In the genomic region with DNA sequence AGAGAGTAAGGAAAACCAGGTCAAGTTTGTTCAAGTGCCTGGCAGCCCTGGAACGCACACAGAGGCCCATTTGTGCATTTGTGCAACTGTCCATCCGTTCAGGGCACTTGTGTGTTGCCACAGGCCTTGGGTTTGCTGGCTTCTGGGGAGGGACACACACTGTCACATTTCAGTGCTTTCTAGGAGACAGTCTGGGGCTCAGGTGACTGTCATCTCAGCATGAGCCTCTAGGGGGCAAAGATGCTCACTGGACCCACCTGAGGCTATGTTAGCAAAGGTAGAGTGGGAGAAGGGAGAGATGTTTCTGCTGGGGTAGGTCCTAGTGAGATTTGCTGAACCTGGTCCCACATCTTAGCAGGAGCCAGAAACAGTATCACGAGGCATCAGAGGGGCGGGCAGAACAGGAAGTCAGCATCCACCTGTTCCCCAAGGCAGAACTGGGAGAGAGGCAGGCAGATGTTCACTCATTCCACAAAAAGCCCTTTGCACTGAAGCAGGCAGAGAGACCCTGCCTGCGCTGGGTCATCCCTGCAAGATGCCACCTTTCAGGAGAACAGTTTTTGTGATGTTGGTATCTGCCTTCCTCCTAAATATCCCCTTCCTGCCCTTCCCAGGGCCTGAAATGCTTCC, we compare ENCODE assay signal across 8 cellular contexts. TPM values are rescaled to one million over a fixed set of nuclear protein-coding genes. Genes with fewer than 3 reads are reported as not detected.
DNase-seq lines count a peak whose midpoint lies in the region; ATAC-seq and TF ChIP-seq lines count a peak whose summit lies in the region.

No MANE protein-coding gene starts in this region.

- TF ChIP-seq CTCF in AG04450 (IDR thresholded peaks at IDR 0.05; ENCODE audit: low read depth, low read length) (peak; percentile 63), foreskin keratinocyte (conservative IDR thresholded peaks at IDR 0.05) (peak; percentile 74), smooth muscle cell (IDR thresholded peaks at IDR 0.05; ENCODE audit: borderline replicate concordance, insufficient read depth, poor library complexity, severe bottlenecking) (peak; percentile 48)

- peaks cover 43% of the 10 kb centered on the region for H3K4me1 Mint-ChIP-seq in activated T-cell treated with anti-CD3 and anti-CD28 coated beads, Interleukin-2, amount 50 U/mL, for 72 hours (ENCODE audit: low read depth)

- H3F3A ChIP-seq in smooth muscle cell (ENCODE audit: low read depth) = peaks cover 4% of the 10 kb centered on the region

- CTCF ChIA-PET in AG04450 (lab: Charles Lee) = no interaction called here

- H3K9ac ChIP-seq in smooth muscle cell (ENCODE audit: low read depth) = no peak overlapping the region

- H2AFZ ChIP-seq in smooth muscle cell (ENCODE audit: low read depth) = no peak overlapping the region

- POLR2A ChIA-PET in AG04450 (lab: Yijun Ruan, JAX) = no interaction called here

- H4K20me1 ChIP-seq in smooth muscle cell (ENCODE audit: low read depth) = peaks cover 100% of the 10 kb centered on the region

- no peak overlapping the region for H3K27ac ChIP-seq in AG04450 (ENCODE audit: low read depth, low read length)
- H3K27ac ChIP-seq in foreskin keratinocyte = no peak overlapping the region
- H3K27ac ChIP-seq in smooth muscle cell (ENCODE audit: low read depth) = no peak overlapping the region

- H3K27me3 ChIP-seq in AG04450 (ENCODE audit: control insufficient read depth, insufficient read depth, low read length) (no peaks in the 10 kb centered on the region), foreskin keratinocyte (no peaks in the 10 kb centered on the region), smooth muscle cell (ENCODE audit: low read depth) (no peaks in the 10 kb centered on the region)

- no peak overlapping the region for H3K27ac Mint-ChIP-seq in activated T-cell treated with anti-CD3 and anti-CD28 coated beads, Interleukin-2, amount 50 U/mL, for 72 hours

- H3K4me3 Mint-ChIP-seq in activated T-cell treated with anti-CD3 and anti-CD28 coated beads, Interleukin-2, amount 50 U/mL, for 72 hours = no peak overlapping the region

- H3K36me3 ChIP-seq in smooth muscle cell (ENCODE audit: low read depth) = no peaks in the 10 kb centered on the region

- no peaks in the 10 kb centered on the region for H3K9me3 Mint-ChIP-seq in activated T-cell treated with anti-CD3 and anti-CD28 coated beads, Interleukin-2, amount 50 U/mL, for 72 hours

- H3K4me2 ChIP-seq in smooth muscle cell = no peak overlapping the region

- H3K79me2 ChIP-seq in smooth muscle cell (ENCODE audit: low read depth) = peaks cover 96% of the 10 kb centered on the region

- 71% methylated on average over 5 of the region's 5 CpGs for WGBS in smooth muscle cell (ENCODE audit: low lambda C conversion rate)

- H3K4me1 ChIP-seq in foreskin keratinocyte (peaks cover 15% of the 10 kb centered on the region), smooth muscle cell (ENCODE audit: low read depth) (no peaks in the 10 kb centered on the region)

- DNase-seq in AG04450 (ENCODE audit: low read depth, low spot score) = no peak
- peak; percentile 56 for DNase-seq in NCI-H748 treated with DMSO at 0.1 percent for 48 hours (lab: John Stamatoyannopoulos, UW)
- peak; percentile 59 for DNase-seq in activated T-cell treated with anti-CD3 and anti-CD28 coated beads, Interleukin-2, amount 50 U/mL, for 72 hours
- DNase-seq in foreskin keratinocyte = no peak
- DNase-seq in smooth muscle cell (lab: John Stamatoyannopoulos, UW; ENCODE audit: unreplicated experiment) = no peak

- ATAC-seq in GM21447 (IDR thresholded peaks at IDR 0.05; ENCODE audit: unreplicated experiment) (peak; percentile 63), foreskin keratinocyte (peak; percentile 42), HG03025 (IDR thresholded peaks at IDR 0.05; ENCODE audit: low FRiP score, unreplicated experiment) (no peak), GM18907 (IDR thresholded peaks at IDR 0.05; ENCODE audit: unreplicated experiment) (no peak)
- ATAC-seq in activated T-cell treated with anti-CD3 and anti-CD28 coated beads, Interleukin-2, amount 50 U/mL, for 72 hours (replicated peaks in 1 of 2) = peak; percentile 84 to 90

- no peaks in the 10 kb centered on the region for H3K36me3 Mint-ChIP-seq in activated T-cell treated with anti-CD3 and anti-CD28 coated beads, Interleukin-2, amount 50 U/mL, for 72 hours (ENCODE audit: insufficient read depth in 2 of 2)

- H3K9me3 ChIP-seq in AG04450 (ENCODE audit: control insufficient read depth, insufficient read depth, low read length) = no peaks in the 10 kb centered on the region
- no peaks in the 10 kb centered on the region for H3K9me3 ChIP-seq in smooth muscle cell (replicated peaks; ENCODE audit: low read depth)

- H3K27me3 Mint-ChIP-seq in activated T-cell treated with anti-CD3 and anti-CD28 coated beads, Interleukin-2, amount 50 U/mL, for 72 hours (ENCODE audit: low read depth) = peaks cover 4% of the 10 kb centered on the region

- H3K4me3 ChIP-seq in AG04450 (ENCODE audit: low read depth, low read length) = no peak overlapping the region
- H3K4me3 ChIP-seq in smooth muscle cell = no peak overlapping the region

RNA-seq across cellular contexts. Expression of a gene that starts 48.5 kb away (rescaled TPM):
- polyA plus RNA-seq in AG04450 (2011; rRNA removed) = 2.1 and 3.2 TPM in 2 replicates
- 4.2 and 5.4 TPM in 2 replicates for polyA minus RNA-seq in AG04450 (2011; rRNA and poly(A)+ RNA removed)
- total RNA-seq in activated T-cell treated with anti-CD3 and anti-CD28 coated beads, Interleukin-2, amount 50 U/mL, for 72 hours = 10 to 100 TPM; 19.5 to 21.3 TPM
- total RNA-seq in foreskin keratinocyte = 15.0 and 16.3 TPM in 2 replicates
- polyA plus RNA-seq in foreskin keratinocyte = 11.1 and 12.0 TPM in 2 replicates
- total RNA-seq in smooth muscle cell = 11.1 and 12.2 TPM in 2 replicates
- 17.6 and 19.2 TPM in 2 replicates for polyA plus RNA-seq in smooth muscle cell

Comparison
In these comparisons a context has a peak if more than half of its experiments do, and no peak if none do; other contexts are left out.
1. DNase-seq: peak in NCI-H748 treated with DMSO at 0.1 percent for 48 hours (single experiment) and activated T-cell treated with anti-CD3 and anti-CD28 coated beads, Interleukin-2, amount 50 U/mL, for 72 hours (2 of 2); none in AG04450 (single experiment), foreskin keratinocyte (0 of 2) and smooth muscle cell (single experiment).
2. ATAC-seq: peak in GM21447 (single experiment), activated T-cell treated with anti-CD3 and anti-CD28 coated beads, Interleukin-2, amount 50 U/mL, for 72 hours (2 of 2) and foreskin keratinocyte (single experiment); none in HG03025 (single experiment) and GM18907 (single experiment).
3. Peak in every context shown above with its lines, with median percentiles within 50 percentile points of each other: CTCF ChIP-seq.